Comparison of ENCODE assay signal across 18 cellular contexts in genomic region chr12:71587012-71587411, GRCh38.
DNase-seq lines count a peak whose midpoint lies in the region; ATAC-seq, FAIRE-seq and TF ChIP-seq lines count a peak whose summit lies in the region.
"Had no signal": no experiment of that assay in that cellular context is flagged by ENCODE, and none has a peak within 500 bp of the region (broad histone marks: within the 10 kb centered on the region; RNA-seq: fewer than 3 reads in every experiment).

No MANE protein-coding gene starts in this region.

- H3K27me3 ChIP-seq in HepG2 (ENCODE audit: control insufficient read depth in 1 of 2, insufficient read depth in 2 of 2, low read length in 2 of 2) (no peaks in the 10 kb centered on the region), right lobe of liver (no peaks in the 10 kb centered on the region), neural progenitor cell (no peaks in the 10 kb centered on the region)
- H3K27me3 ChIP-seq: BLaER1 had no signal

- no peaks in the 10 kb centered on the region for H3K9me3 ChIP-seq in HepG2 (ENCODE audit: low read length)
- peaks cover 0 to 3% (median 0%) of the 10 kb centered on the region in 4 donors for H3K9me3 ChIP-seq in right lobe of liver
- no peaks in the 10 kb centered on the region for H3K9me3 ChIP-seq in neural progenitor cell (ENCODE audit: low read depth)
- H3K9me3 ChIP-seq: A549, BLaER1 had no signal

- ATAC-seq in HepG2 = no peak
- ATAC-seq in right lobe of liver = no peak
- ATAC-seq: A549; CD8-positive, alpha-beta T cell; GM23338; HCT116 had no signal

- H3K36me3 Mint-ChIP-seq in neural progenitor cell = peaks cover 9% of the 10 kb centered on the region
- H3K36me3 Mint-ChIP-seq: CD8-positive, alpha-beta T cell had no signal

- H3K9me3 Mint-ChIP-seq in neural progenitor cell = peaks cover 2% of the 10 kb centered on the region
- H3K9me3 Mint-ChIP-seq: CD8-positive, alpha-beta T cell had no signal

- peak; percentile 34 for DNase-seq in NCI-H2107 treated with DMSO at 0.1 percent for 48 hours (lab: John Stamatoyannopoulos, UW; ENCODE audit: unreplicated experiment)
- no peak for DNase-seq in NCI-H2107 (lab: John Stamatoyannopoulos, UW)
- DNase-seq in HepG2 (ENCODE audit: low spot score) = no peak
- DNase-seq in right lobe of liver = no peak
- DNase-seq in neural progenitor cell (ENCODE audit: low spot score) = no peak
- DNase-seq in SK-N-DZ (ENCODE audit: low spot score) = no peak
- DNase-seq in NCI-H510A treated with DMSO at 0.1 percent for 48 hours (lab: John Stamatoyannopoulos, UW) = no peak
- DNase-seq: AML-193; Calu3; CD8-positive, alpha-beta T cell; DMS79 treated with DMSO at 0.1 percent for 48 hours; GF-D8; H7 had no signal

- H3K4me1 ChIP-seq in HepG2 (ENCODE audit: insufficient read depth, low read length) = peaks cover 18% of the 10 kb centered on the region
- no peaks in the 10 kb centered on the region for H3K4me1 ChIP-seq in right lobe of liver
- H3K4me1 ChIP-seq in neural progenitor cell = peaks cover 21% of the 10 kb centered on the region
- H3K4me1 ChIP-seq: A549, BLaER1 had no signal

- H3K27ac Mint-ChIP-seq in neural progenitor cell = no peak overlapping the region
- H3K27ac Mint-ChIP-seq: CD8-positive, alpha-beta T cell; GM23338 had no signal

- BruUV-seq in HepG2 (replicated peaks; lab: Mats Ljungman, UMichigan) = no TSS peak

- 88% methylated on average over 2 of the region's 2 CpGs for WGBS in HepG2 (ENCODE audit: low lambda C conversion rate)
- WGBS in right lobe of liver (ENCODE audit: insufficient coverage, low coverage, low lambda C conversion rate, missing lambda C conversion rate) = 100% methylated on average over 1 of the region's 2 CpGs

- intact Hi-C loops in HepG2 (cut with micrococcal nuclease; ENCODE audit: unreplicated experiment) (no loop called here), right lobe of liver (cut with DNase I) (no loop called here)

- peaks cover 5 to 22% of the 10 kb centered on the region in 2 experiments; a peak in 4 of 5 replicates for H3K36me3 ChIP-seq in HepG2 (replicated peaks in 1 of 2; ENCODE audit: control insufficient read depth in 1 of 2, insufficient read depth in 2 of 2, low read length in 2 of 2)
- H3K36me3 ChIP-seq in right lobe of liver = no peaks in the 10 kb centered on the region
- H3K36me3 ChIP-seq in neural progenitor cell = no peaks in the 10 kb centered on the region
- H3K36me3 ChIP-seq: BLaER1 had no signal

- H3K4me2 ChIP-seq in HepG2 (ENCODE audit: low read depth, low read length) (no peak overlapping the region), neural progenitor cell (peak overlapping the region; percentile 31)
- H3K4me2 ChIP-seq: A549, BLaER1, GM23338 had no signal

- TF ChIP-seq POLR2A in HepG2 (IDR thresholded peaks at IDR 0.05; ENCODE audit: insufficient read depth in 1 of 2, low read depth in 2 of 2, low read length in 2 of 2) (no peak), right lobe of liver (IDR thresholded peaks at IDR 0.05) (no peak)

- CTCF ChIA-PET in HepG2 (lab: Yijun Ruan, JAX; ENCODE audit: low intra/inter-chr PET ratio, low total read pairs) = no interaction called here

- TF ChIP-seq CTCF in HepG2 (CRISPR knock-in tag; IDR thresholded peaks at IDR 0.05) (no peak), right lobe of liver (IDR thresholded peaks at IDR 0.05) (no peak), neural progenitor cell (IDR thresholded peaks at IDR 0.05) (no peak)

- TF ChIP-seq EP300 in HepG2 (IDR thresholded peaks at IDR 0.05; ENCODE audit: low read depth in 2 of 2, low read length in 2 of 2) (no peak), HepG2 (CRISPR knock-in tag; IDR thresholded peaks at IDR 0.05; ENCODE audit: borderline replicate concordance) (no peak)

- no peaks in the 10 kb centered on the region for H3F3A ChIP-seq in neural progenitor cell (ENCODE audit: low read depth)

- H4K20me1 ChIP-seq in HepG2 (ENCODE audit: insufficient read depth, low read length) (no peaks in the 10 kb centered on the region), neural progenitor cell (ENCODE audit: low read depth) (no peaks in the 10 kb centered on the region)
- H4K20me1 ChIP-seq: BLaER1 had no signal

- H3K27me3 Mint-ChIP-seq in neural progenitor cell (ENCODE audit: insufficient read depth, low read depth) = peaks cover 2% of the 10 kb centered on the region

- H3K4me3 ChIP-seq in HepG2 (replicated peaks in 1 of 3; ENCODE audit: insufficient read depth in 1 of 3, low read depth in 2 of 3, low read length in 3 of 3) (no peak overlapping the region), right lobe of liver (no peak overlapping the region), neural progenitor cell (no peak overlapping the region)
- H3K4me3 ChIP-seq: A549, BLaER1, GM23338 had no signal

- in situ Hi-C loops in HepG2 (cut with HindIII; ENCODE audit: extremely low pct_ligation_motif_present, low pct_unique_long_range_greater_than_20kb) = no loop called here

- no peak overlapping the region for H3K4me3 Mint-ChIP-seq in neural progenitor cell
- H3K4me3 Mint-ChIP-seq: CD8-positive, alpha-beta T cell; GM23338 had no signal

- peaks cover 5% of the 10 kb centered on the region for H3K4me1 Mint-ChIP-seq in neural progenitor cell

- H3K79me2 ChIP-seq in HepG2 (ENCODE audit: insufficient read depth, low read length) (no peaks in the 10 kb centered on the region), neural progenitor cell (ENCODE audit: low read depth) (no peaks in the 10 kb centered on the region)

- no peak for TF ChIP-seq RAD21 in HepG2 (CRISPR knock-in tag; IDR thresholded peaks at IDR 0.05)

- H3K9ac ChIP-seq in HepG2 (ENCODE audit: insufficient read depth, low read depth, low read length) (no peak overlapping the region), neural progenitor cell (no peak overlapping the region)
- H3K9ac ChIP-seq: BLaER1 had no signal

- FAIRE-seq in HepG2 (lab: Jason Lieb, UNC) = no peak
- FAIRE-seq: A549 had no signal

- no peak overlapping the region for H2AFZ ChIP-seq in HepG2 (ENCODE audit: low read length)
- no peak overlapping the region for H2AFZ ChIP-seq in neural progenitor cell (replicated peaks)
- H2AFZ ChIP-seq: GM23338 had no signal

- POLR2A ChIA-PET in HepG2 (lab: Yijun Ruan, JAX) = no interaction called here

- H3K27ac ChIP-seq in HepG2 (ENCODE audit: extremely low read length, insufficient read depth, low read length) (no peak overlapping the region), right lobe of liver (no peak overlapping the region), neural progenitor cell (no peak overlapping the region)
- H3K27ac ChIP-seq: 22Rv1, A549, BLaER1 had no signal

TF ChIP-seq in HepG2, 621 proteins besides CTCF, POLR2A, EP300 and RAD21:
- TF ChIP-seq RXRA (CRISPR knock-in tag; IDR thresholded peaks at IDR 0.05) (no peak), POLR2G (IDR thresholded peaks at IDR 0.05; ENCODE audit: low read depth, low read length) (0 out of 2 replicates have a peak, but pooled peaks have one; percentile 38), RBM22 (optimal IDR thresholded peaks at IDR 0.05; ENCODE audit: low read length) (peak; percentile 94)
